Comparison of ENCODE assay signal across 18 cellular contexts in genomic region chr15:84819791-84820190, GRCh38. TPM values are rescaled to one million over a fixed set of nuclear protein-coding genes. Genes with fewer than 3 reads are reported as not detected.
A peak's percentile ranks its signal among the peaks of the same experiment; 100 is the strongest.
DNase-seq lines count a peak whose midpoint lies in the region; ATAC-seq, FAIRE-seq and TF ChIP-seq lines count a peak whose summit lies in the region.
"Had no signal": no experiment of that assay in that cellular context is flagged by ENCODE, and none has a peak within 500 bp of the region (broad histone marks: within the 10 kb centered on the region; RNA-seq: fewer than 3 reads in every experiment).

No MANE protein-coding gene starts in this region.

- WGBS in right lobe of liver (ENCODE audit: insufficient coverage, low coverage, low lambda C conversion rate, missing lambda C conversion rate), result 90% methylated on average over 1 of the region's 2 CpGs

- DNase-seq in right atrium auricular region (ENCODE audit: low spot score) (no peak), cardiac septum (ENCODE audit: low spot score) (no peak), right lobe of liver (no peak), vagina (ENCODE audit: extremely low spot score in 2 of 2) (no peak), GM12892 (ENCODE audit: insufficient read length) (no peak), AML-193 (lab: John Stamatoyannopoulos, UW) (no peak)
- no peak for DNase-seq in activated CD4-positive, alpha-beta T cell treated with anti-CD3 and anti-CD28 coated beads, Interleukin-2, amount 50 U/mL, for 4 hours
- DNase-seq: activated CD8-positive, alpha-beta memory T cell treated with anti-CD3 and anti-CD28 coated beads for 24 hours; activated naive CD4-positive, alpha-beta T cell treated with anti-CD3 and anti-CD28 coated beads, Interleukin-2, amount 50 U/mL, for 16 hours; activated T-cell treated with anti-CD3 and anti-CD28 coated beads, Interleukin-2, amount 50 U/mL, for 72 hours; DMS 273 treated with DMSO at 0.1 percent for 48 hours; hippocampal formation; NCI-H146; NCI-H524 treated with DMSO at 0.1 percent for 48 hours; RPMI8226 had no signal

- H3K4me3 ChIP-seq in right atrium auricular region (peak overlapping the region in 1 of 2 donors; percentile 59), right lobe of liver (no peak overlapping the region), rectal smooth muscle tissue (ENCODE audit: low read length) (no peak overlapping the region), vagina (no peak overlapping the region)

- peaks cover 0 to 80% of the 10 kb centered on the region in 2 donors for H3K4me1 ChIP-seq in right atrium auricular region
- H3K4me1 ChIP-seq in right lobe of liver, result peaks cover 0 to 50% (median 16%) of the 10 kb centered on the region in 4 donors
- H3K4me1 ChIP-seq in rectal smooth muscle tissue (ENCODE audit: control insufficient read depth, insufficient read depth, low read length), result peaks cover 30% of the 10 kb centered on the region
- peaks cover 63% of the 10 kb centered on the region for H3K4me1 ChIP-seq in vagina

- H3K36me3 ChIP-seq in right atrium auricular region, result no peaks in the 10 kb centered on the region
- H3K36me3 ChIP-seq in right lobe of liver, result no peaks in the 10 kb centered on the region
- H3K36me3 ChIP-seq in rectal smooth muscle tissue (ENCODE audit: control insufficient read depth, insufficient read depth, low read length), result no peaks in the 10 kb centered on the region
- H3K36me3 ChIP-seq in vagina, result no peaks in the 10 kb centered on the region

- no peaks in the 10 kb centered on the region for H3K27me3 ChIP-seq in right atrium auricular region
- H3K27me3 ChIP-seq in right lobe of liver, result no peaks in the 10 kb centered on the region
- H3K27me3 ChIP-seq in rectal smooth muscle tissue (ENCODE audit: control insufficient read depth, insufficient read depth, low read length), result no peaks in the 10 kb centered on the region
- no peaks in the 10 kb centered on the region for H3K27me3 ChIP-seq in vagina

- H3K9me3 ChIP-seq in right atrium auricular region (no peaks in the 10 kb centered on the region), right lobe of liver (no peaks in the 10 kb centered on the region), vagina (no peaks in the 10 kb centered on the region)

- ATAC-seq in right lobe of liver, result no peak
- ATAC-seq: activated CD4-positive, CD25-positive, alpha-beta regulatory T cell treated with anti-CD3 and anti-CD28 coated beads, Interleukin-2, amount 50 U/mL, for 24 hours had no signal

- TF ChIP-seq POLR2A in right lobe of liver (IDR thresholded peaks at IDR 0.05), result no peak
- no peak for TF ChIP-seq POLR2A in vagina (IDR thresholded peaks at IDR 0.05)
- TF ChIP-seq POLR2A in GM12892 (IDR thresholded peaks at IDR 0.05; ENCODE audit: low read depth, low read length), result no peak

- no peak for TF ChIP-seq CTCF in right atrium auricular region (IDR thresholded peaks at IDR 0.05)
- no peak for TF ChIP-seq CTCF in right lobe of liver (IDR thresholded peaks at IDR 0.05)
- no peak for TF ChIP-seq CTCF in vagina (IDR thresholded peaks at IDR 0.05)

- no peak for FAIRE-seq in GM12892 (lab: Jason Lieb, UNC)
- FAIRE-seq: colon had no signal

- H3K27ac ChIP-seq in right atrium auricular region (peak overlapping the region; percentile 89 to 93), right lobe of liver (peak overlapping the region in 2 of 3 donors; percentile 91 to 95), rectal smooth muscle tissue (ENCODE audit: low read depth, low read length) (peak overlapping the region; percentile 41), vagina (peak overlapping the region; percentile 74)

- intact Hi-C loops in cardiac septum (cut with DNase I) (loop anchor here (2.0 to 5.0 kb wide), 3 partner anchors 21 to 217 kb away; partner anchors contain the start of genes NMB and ZSCAN2), right lobe of liver (cut with DNase I) (loop anchor here in 1 of 2 donors (10.0 kb wide), 1 partner anchor 105 kb away; no protein-coding TSS in a partner anchor), vagina (cut with DNase I) (loop anchor here (5.0 to 10.0 kb wide), 2 partner anchors 72 to 225 kb away; partner anchors contain the start of gene ZNF592)

- H3K9ac ChIP-seq in rectal smooth muscle tissue (ENCODE audit: low read length), result no peak overlapping the region

RNA-seq across cellular contexts. Expression of gene ALPK3, which starts 2.6 kb away (rescaled TPM):
- 10 to 100 TPM; 51.0 to 99.0 TPM for total RNA-seq in right atrium auricular region
- 190 TPM for total RNA-seq in cardiac septum
- 10 to 100 TPM in 1 of 6 experiments, 1 to 10 TPM in 5; 1.3 to 12.5 (median 5.5) TPM for total RNA-seq in right lobe of liver
- total RNA-seq in vagina, result 2.5 TPM
- 0.04 TPM for polyA plus RNA-seq in GM12892 (2012; ENCODE audit: missing spikeins)

Comparison
In these comparisons a context has a peak if more than half of its experiments do, and no peak if none do; other contexts are left out.
1. H3K27ac ChIP-seq: peak in every context shown above with its lines; median percentile 93 in right lobe of liver; 91 in right atrium auricular region; 74 in vagina; 41 in rectal smooth muscle tissue.